ENCODE assay signal across 20 cellular contexts in the genomic region with DNA sequence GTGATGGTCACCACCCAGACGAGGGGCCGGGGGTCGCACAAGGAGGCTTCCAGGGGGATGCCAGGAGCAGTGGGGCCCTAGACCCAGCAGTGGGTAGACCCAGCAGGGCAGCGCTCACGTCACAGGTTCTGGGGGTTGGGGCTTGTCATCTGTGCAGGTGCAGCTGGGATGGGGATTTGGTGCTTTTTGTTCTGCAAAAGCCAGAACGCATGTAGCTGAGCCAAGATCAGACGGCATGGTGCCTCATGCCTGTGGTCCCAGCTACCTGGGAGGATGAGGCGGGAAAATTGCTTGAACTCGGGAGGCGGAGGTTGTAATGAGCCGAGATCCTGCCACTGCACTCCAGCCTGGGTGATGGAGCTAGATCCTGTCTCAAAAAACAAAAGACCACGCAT.
"Had no signal": no experiment of that assay in that cellular context is flagged by ENCODE, and none has a peak within 500 bp of the region (broad histone marks: within the 10 kb centered on the region; RNA-seq: fewer than 3 reads in every experiment).

No MANE protein-coding gene starts in this region.

- H3K4me3 ChIP-seq: esophagus squamous epithelium, gastrocnemius medialis, left ventricle myocardium inferior, ovary, prostate gland, spleen, tibial nerve had no signal

- H3K36me3 Mint-ChIP-seq: activated naive CD8-positive, alpha-beta T cell treated with anti-CD3 and anti-CD28 coated beads, Interleukin-2, amount 10 ng/mL, durations not matched to agents 7 days and 5 days; natural killer cell had no signal

- H3K27me3 ChIP-seq: esophagus squamous epithelium, gastrocnemius medialis, ovary, spleen, tibial nerve had no signal

- H3K9me3 ChIP-seq: esophagus squamous epithelium, gastrocnemius medialis, left ventricle myocardium inferior, ovary, prostate gland, spleen, tibial nerve had no signal

- H3K27ac ChIP-seq: esophagus squamous epithelium, left ventricle myocardium inferior, ovary, prostate gland, spleen had no signal

- H3K4me1 ChIP-seq: prostate gland had no signal

- H3K27ac Mint-ChIP-seq: activated CD4-positive, alpha-beta memory T cell treated with anti-CD3 and anti-CD28 coated beads, Interleukin-2, amount 10 ng/mL, durations not matched to agents 7 days and 5 days; activated CD4-positive, alpha-beta T cell treated with anti-CD3 and anti-CD28 coated beads, Interleukin-2, amount 10 ng/mL, durations not matched to agents 24 days and 14 days; activated naive CD4-positive, alpha-beta T cell treated with anti-CD3 and anti-CD28 coated beads for 36 hours; activated naive CD8-positive, alpha-beta T cell treated with anti-CD3 and anti-CD28 coated beads, Interleukin-2, amount 10 ng/mL, durations not matched to agents 7 days and 5 days; activated T-cell treated with anti-CD3 and anti-CD28 coated beads, Interleukin-2, amount 50 U/mL, for 72 hours had no signal

- H3K36me3 ChIP-seq: gastrocnemius medialis, ovary, prostate gland had no signal

- DNase-seq: activated CD4-positive, alpha-beta memory T cell treated with anti-CD3 and anti-CD28 coated beads, Interleukin-2, amount 10 ng/mL, durations not matched to agents 7 days and 5 days; activated CD4-positive, alpha-beta T cell treated with anti-CD3 and anti-CD28 coated beads, Interleukin-2, amount 10 ng/mL, durations not matched to agents 24 days and 14 days; activated effector memory CD4-positive, alpha-beta T cell treated with Interleukin-2 at 50 U/mL for 16 hours; activated naive CD4-positive, alpha-beta T cell treated with anti-CD3 and anti-CD28 coated beads for 36 hours; activated naive CD8-positive, alpha-beta T cell treated with anti-CD3 and anti-CD28 coated beads, Interleukin-2, amount 10 ng/mL, durations not matched to agents 7 days and 5 days; activated T-cell treated with anti-CD3 and anti-CD28 coated beads, Interleukin-2, amount 50 U/mL, for 72 hours; amniotic stem cell; effector memory CD8-positive, alpha-beta T cell; esophagus squamous epithelium; gastrocnemius medialis; left ventricle myocardium inferior; midbrain; natural killer cell; ovary; spleen; stimulated activated CD4-positive, alpha-beta T cell treated with anti-CD3 and anti-CD28 coated beads, Interleukin-4, amount 100 ng/mL, for 1 hour; stimulated activated naive CD8-positive, alpha-beta T cell treated with anti-CD3 and anti-CD28 coated beads, Interleukin-15, Interleukin-2, amounts not matched to agents 100 U/mL and 50 U/mL, for 24 hours; T-helper 2 cell had no signal

- H3K4me3 Mint-ChIP-seq: activated CD4-positive, alpha-beta memory T cell treated with anti-CD3 and anti-CD28 coated beads, Interleukin-2, amount 10 ng/mL, durations not matched to agents 7 days and 5 days; activated CD4-positive, alpha-beta T cell treated with anti-CD3 and anti-CD28 coated beads, Interleukin-2, amount 10 ng/mL, durations not matched to agents 24 days and 14 days; activated naive CD4-positive, alpha-beta T cell treated with anti-CD3 and anti-CD28 coated beads for 36 hours; activated naive CD8-positive, alpha-beta T cell treated with anti-CD3 and anti-CD28 coated beads, Interleukin-2, amount 10 ng/mL, durations not matched to agents 7 days and 5 days; activated T-cell treated with anti-CD3 and anti-CD28 coated beads, Interleukin-2, amount 50 U/mL, for 72 hours; natural killer cell had no signal

- H3K27me3 Mint-ChIP-seq: activated CD4-positive, alpha-beta memory T cell treated with anti-CD3 and anti-CD28 coated beads, Interleukin-2, amount 10 ng/mL, durations not matched to agents 7 days and 5 days; activated CD4-positive, alpha-beta T cell treated with anti-CD3 and anti-CD28 coated beads, Interleukin-2, amount 10 ng/mL, durations not matched to agents 24 days and 14 days; activated naive CD8-positive, alpha-beta T cell treated with anti-CD3 and anti-CD28 coated beads, Interleukin-2, amount 10 ng/mL, durations not matched to agents 7 days and 5 days; effector memory CD8-positive, alpha-beta T cell had no signal

- H3K4me1 Mint-ChIP-seq: activated CD4-positive, alpha-beta T cell treated with anti-CD3 and anti-CD28 coated beads, Interleukin-2, amount 10 ng/mL, durations not matched to agents 24 days and 14 days had no signal

- H3K9me3 Mint-ChIP-seq: activated CD4-positive, alpha-beta memory T cell treated with anti-CD3 and anti-CD28 coated beads, Interleukin-2, amount 10 ng/mL, durations not matched to agents 7 days and 5 days; activated CD4-positive, alpha-beta T cell treated with anti-CD3 and anti-CD28 coated beads, Interleukin-2, amount 10 ng/mL, durations not matched to agents 24 days and 14 days; activated naive CD4-positive, alpha-beta T cell treated with anti-CD3 and anti-CD28 coated beads for 36 hours; activated naive CD8-positive, alpha-beta T cell treated with anti-CD3 and anti-CD28 coated beads, Interleukin-2, amount 10 ng/mL, durations not matched to agents 7 days and 5 days; activated T-cell treated with anti-CD3 and anti-CD28 coated beads, Interleukin-2, amount 50 U/mL, for 72 hours; effector memory CD8-positive, alpha-beta T cell; natural killer cell had no signal
